In genomic region chr10:43688348-43688892, GRCh38 we compare ENCODE assay signal across 20 cellular contexts. TPM values are rescaled to one million over a fixed set of nuclear protein-coding genes. Genes with fewer than 3 reads are reported as not detected.
DNase-seq lines count a peak whose midpoint lies in the region; ATAC-seq, FAIRE-seq and TF ChIP-seq lines count a peak whose summit lies in the region.
"Had no signal": no experiment of that assay in that cellular context is flagged by ENCODE, and none has a peak within 500 bp of the region (broad histone marks: within the 10 kb centered on the region; RNA-seq: fewer than 3 reads in every experiment).

No MANE protein-coding gene starts in this region.

- no peak for DNase-seq in activated CD8-positive, alpha-beta memory T cell treated with anti-CD3 and anti-CD28 coated beads, Interleukin-2, amount 10 ng/mL, durations not matched to agents 7 days and 5 days
- no peak for DNase-seq in activated CD8-positive, alpha-beta memory T cell treated with anti-CD3 and anti-CD28 coated beads, Interleukin-2, amount 50 U/mL, for 48 hours
- DNase-seq in HT1080 (ENCODE audit: low read depth) (peak; percentile 41), H1 (ENCODE audit: low read depth in 1 of 2, low spot score in 2 of 2) (no peak), progenitor cell of endocrine pancreas (ENCODE audit: low spot score, unreplicated experiment) (no peak), psoas muscle (no peak), NCI-H2107 (lab: John Stamatoyannopoulos, UW) (no peak), NCI-H2227 treated with DMSO at 0.1 percent for 48 hours (lab: John Stamatoyannopoulos, UW) (no peak)
- DNase-seq: activated CD4-positive, CD25-positive, alpha-beta regulatory T cell treated with anti-CD3 and anti-CD28 coated beads, Interleukin-2, amount 50 U/mL, for 72 hours; activated T-cell treated with anti-CD3 and anti-CD28 coated beads, Interleukin-2, amount 50 U/mL, for 24 hours; erythroblast; GOT3; mesendoderm; NCI-H1930; NCI-H82; ovary; stimulated activated CD4-positive, alpha-beta T cell treated with anti-CD3 and anti-CD28 coated beads, Interleukin-4, amount 100 ng/mL, for 24 hours had no signal

- no peak for TF ChIP-seq POLR2A in H1 (IDR thresholded peaks at IDR 0.05; ENCODE audit: control extremely low read depth in 1 of 2, low read depth in 2 of 2, low read length in 2 of 2)

- H3K4me1 ChIP-seq in H1 (replicated peaks in 1 of 4; ENCODE audit: control insufficient read depth in 3 of 4, insufficient read depth in 4 of 4, low read length in 3 of 4) (peaks cover 0 to 3% (median 1%) of the 10 kb centered on the region in 4 experiments; a peak in 4 of 7 replicates), psoas muscle (no peaks in the 10 kb centered on the region)

- no peak overlapping the region for H3K18ac ChIP-seq in H1 (ENCODE audit: extremely low read depth, low read length)

- H2AK5ac ChIP-seq in H1 (ENCODE audit: low read depth, low read length): no peak overlapping the region

- CTCF ChIA-PET in activated CD8-positive, alpha-beta memory T cell treated with anti-CD3 and anti-CD28 coated beads, Interleukin-2, amount 10 ng/mL, durations not matched to agents 7 days and 5 days (lab: Charles Lee): interaction anchor here (0.6 to 3.6 kb wide), 6 partner anchors 16 to 1182 kb away, joined by 3 to 24 read pairs (median 3); no protein-coding TSS in a partner anchor
- CTCF ChIA-PET in H1 (lab: Charles Lee; ENCODE audit: partially characterized antibody): interaction anchor here (0.6 to 2.6 kb wide), 19 partner anchors 11 to 1175 kb away, joined by 3 to 15 read pairs (median 4); no protein-coding TSS in a partner anchor

- H3K36me3 ChIP-seq in H1 (ENCODE audit: control insufficient read depth in 2 of 4, insufficient read depth in 4 of 4, low read length in 3 of 4): no peaks in the 10 kb centered on the region
- H3K36me3 ChIP-seq in psoas muscle (ENCODE audit: insufficient read depth in 1 of 2, low read depth in 1 of 2): no peaks in the 10 kb centered on the region
- H3K36me3 ChIP-seq: ovary, upper lobe of left lung had no signal

- H3K14ac ChIP-seq in H1 (ENCODE audit: insufficient read length): no peak overlapping the region

- H3K9me3 Mint-ChIP-seq in activated CD8-positive, alpha-beta memory T cell treated with anti-CD3 and anti-CD28 coated beads, Interleukin-2, amount 10 ng/mL, durations not matched to agents 7 days and 5 days (ENCODE audit: low read depth): no peaks in the 10 kb centered on the region
- H3K9me3 Mint-ChIP-seq in progenitor cell of endocrine pancreas (ENCODE audit: low read depth): no peaks in the 10 kb centered on the region
- H3K9me3 Mint-ChIP-seq: activated T-cell treated with anti-CD3 and anti-CD28 coated beads, Interleukin-2, amount 50 U/mL, for 24 hours had no signal

- peaks cover 7% of the 10 kb centered on the region; the same call in 1 of the 2 replicates for H3K23me2 ChIP-seq in H1 (ENCODE audit: low read depth, low read length)

- no peak for TF ChIP-seq RAD21 in H1 (IDR thresholded peaks at IDR 0.05 in 1 of 2, conservative IDR thresholded peaks at IDR 0.05 in 1 of 2; ENCODE audit: low read depth in 2 of 2, low read length in 2 of 2)

- H3K27me3 Mint-ChIP-seq in activated CD8-positive, alpha-beta memory T cell treated with anti-CD3 and anti-CD28 coated beads, Interleukin-2, amount 10 ng/mL, durations not matched to agents 7 days and 5 days: peaks cover 42% of the 10 kb centered on the region
- H3K27me3 Mint-ChIP-seq in progenitor cell of endocrine pancreas: peaks cover 64% of the 10 kb centered on the region

- intact Hi-C loops in psoas muscle (cut with DNase I): loop anchor here (5.0 to 10.0 kb wide), 2 partner anchors 356 to 1174 kb away; no protein-coding TSS in a partner anchor

- no peak overlapping the region for H3K4me3 ChIP-seq in H1 (ENCODE audit: extremely low read depth in 1 of 4, insufficient read depth in 2 of 4, low read depth in 3 of 4, low read length in 4 of 4)
- H3K4me3 ChIP-seq in psoas muscle: no peak overlapping the region

- no peak overlapping the region for H3K27ac Mint-ChIP-seq in activated CD8-positive, alpha-beta memory T cell treated with anti-CD3 and anti-CD28 coated beads, Interleukin-2, amount 10 ng/mL, durations not matched to agents 7 days and 5 days
- no peak overlapping the region for H3K27ac Mint-ChIP-seq in progenitor cell of endocrine pancreas
- H3K27ac Mint-ChIP-seq: activated T-cell treated with anti-CD3 and anti-CD28 coated beads, Interleukin-2, amount 50 U/mL, for 24 hours had no signal

- no peak overlapping the region for H3K4me2 ChIP-seq in H1 (ENCODE audit: insufficient read depth in 1 of 2, low read depth in 2 of 2, low read length in 2 of 2)

- TF ChIP-seq CTCF in H1 (IDR thresholded peaks at IDR 0.05; ENCODE audit: control extremely low read depth in 1 of 3, insufficient read depth in 1 of 3, low read depth in 1 of 3, low read length in 3 of 3): no peak
- TF ChIP-seq CTCF in progenitor cell of endocrine pancreas (IDR thresholded peaks at IDR 0.05; ENCODE audit: unreplicated experiment): no peak
- no peak for TF ChIP-seq CTCF in psoas muscle (IDR thresholded peaks at IDR 0.05)

- H3K27ac ChIP-seq in H1 (ENCODE audit: low read depth, low read length) (no peak overlapping the region), psoas muscle (no peak overlapping the region)
- H3K27ac ChIP-seq: ovary had no signal

- no peaks in the 10 kb centered on the region for H3K79me1 ChIP-seq in H1 (ENCODE audit: low read depth, low read length)

- H3K9me3 ChIP-seq in H1 (ENCODE audit: insufficient read depth in 2 of 2, low read depth in 1 of 2, low read length in 1 of 2) (no peaks in the 10 kb centered on the region), psoas muscle (no peaks in the 10 kb centered on the region)
- H3K9me3 ChIP-seq: ovary, upper lobe of left lung had no signal

- no peak overlapping the region for H2BK120ac ChIP-seq in H1 (replicated peaks; ENCODE audit: low read depth, low read length)

- peak overlapping the region; percentile 17; the same call in 1 of the 2 replicates for H2BK12ac ChIP-seq in H1 (ENCODE audit: low read depth, low read length)

- no peak overlapping the region for H2BK20ac ChIP-seq in H1 (ENCODE audit: low read length)

- H2BK15ac ChIP-seq in H1 (ENCODE audit: low read length): no peak overlapping the region

- no peak for ATAC-seq in activated CD8-positive, alpha-beta memory T cell treated with anti-CD3 and anti-CD28 coated beads, Interleukin-2, amount 10 ng/mL, durations not matched to agents 7 days and 5 days
- ATAC-seq in psoas muscle: no peak

- H2AFZ ChIP-seq in H1 (ENCODE audit: low read length): no peak overlapping the region

- H3K23ac ChIP-seq in H1 (ENCODE audit: insufficient read length): no peak overlapping the region

- H3K27me3 ChIP-seq in H1 (replicated peaks in 1 of 4; ENCODE audit: control insufficient read depth in 3 of 4, extremely low read depth in 1 of 4, insufficient read depth in 3 of 4, low read length in 3 of 4) (peaks cover 0 to 39% (median 22%) of the 10 kb centered on the region in 4 experiments; a peak in 6 of 7 replicates), psoas muscle (ENCODE audit: insufficient read depth in 3 of 3, low read length in 2 of 3) (no peaks in the 10 kb centered on the region)
- H3K27me3 ChIP-seq: ovary, upper lobe of left lung had no signal

- peak overlapping the region; percentile 21 for H3K4me3 Mint-ChIP-seq in activated CD8-positive, alpha-beta memory T cell treated with anti-CD3 and anti-CD28 coated beads, Interleukin-2, amount 10 ng/mL, durations not matched to agents 7 days and 5 days
- H3K4me3 Mint-ChIP-seq in progenitor cell of endocrine pancreas (ENCODE audit: low read depth): peak overlapping the region; percentile 52
- H3K4me3 Mint-ChIP-seq: activated T-cell treated with anti-CD3 and anti-CD28 coated beads, Interleukin-2, amount 50 U/mL, for 24 hours had no signal

- H4K5ac ChIP-seq in H1 (ENCODE audit: insufficient read length, low read depth, low read length): no peak overlapping the region

- H3K36me3 Mint-ChIP-seq in activated CD8-positive, alpha-beta memory T cell treated with anti-CD3 and anti-CD28 coated beads, Interleukin-2, amount 10 ng/mL, durations not matched to agents 7 days and 5 days: no peaks in the 10 kb centered on the region
- H3K36me3 Mint-ChIP-seq in progenitor cell of endocrine pancreas (ENCODE audit: insufficient read depth): no peaks in the 10 kb centered on the region

- WGBS in H1 (ENCODE audit: extremely low coverage in 1 of 2, insufficient coverage in 1 of 2, insufficient read length in 1 of 2, insufficient replicate concordance in 2 of 2, low coverage in 1 of 2, low lambda C conversion rate in 2 of 2, missing lambda C conversion rate in 1 of 2), 2 experiments: 94% methylated on average over 16 of the region's 16 CpGs; no CpG with 5 or more reads in 1 of the 2 experiments
- 95 to 98% (median 97%) methylated on average over 16 of the region's 16 CpGs for WGBS in psoas muscle, 3 donors

- FAIRE-seq in H1 (lab: Jason Lieb, UNC): no peak
- FAIRE-seq: G401.6, GM12891 had no signal

- H3K9ac ChIP-seq in H1 (replicated peaks in 1 of 4; ENCODE audit: extremely low read depth in 1 of 4, low read depth in 3 of 4, low read length in 3 of 4): no peak overlapping the region

- H2BK5ac ChIP-seq in H1 (ENCODE audit: low read depth, low read length): no peak overlapping the region

- H3K79me2 ChIP-seq in H1 (ENCODE audit: control insufficient read depth in 1 of 2, insufficient read depth in 2 of 2, low read length in 2 of 2): no peaks in the 10 kb centered on the region

- H3K4me1 Mint-ChIP-seq in activated CD8-positive, alpha-beta memory T cell treated with anti-CD3 and anti-CD28 coated beads, Interleukin-2, amount 10 ng/mL, durations not matched to agents 7 days and 5 days: peaks cover 7% of the 10 kb centered on the region
- peaks cover 1% of the 10 kb centered on the region for H3K4me1 Mint-ChIP-seq in progenitor cell of endocrine pancreas (ENCODE audit: low read depth)

- H3K56ac ChIP-seq in H1 (replicated peaks; ENCODE audit: insufficient read length, low read depth, low read length): no peak overlapping the region

- POLR2A ChIA-PET in H1 (lab: Charles Lee; ENCODE audit: partially characterized antibody): interaction anchor here (0.7 kb wide), 2 partner anchors 13 to 176 kb away, joined by 3 to 4 read pairs; no protein-coding TSS in a partner anchor

- no peak overlapping the region for H4K91ac ChIP-seq in H1 (replicated peaks; ENCODE audit: insufficient read length, low read length)

- no peak for TF ChIP-seq EP300 in H1 (IDR thresholded peaks at IDR 0.05; ENCODE audit: borderline replicate concordance in 1 of 2, low read depth in 2 of 2, low read length in 2 of 2)

- H3K4ac ChIP-seq in H1 (replicated peaks; ENCODE audit: insufficient read length, low read depth, low read length): no peak overlapping the region

- no peak overlapping the region for H4K8ac ChIP-seq in H1 (ENCODE audit: extremely low read depth, insufficient read depth, low read length)

- H4K20me1 ChIP-seq in H1 (replicated peaks in 1 of 2; ENCODE audit: control insufficient read depth in 1 of 2, insufficient read depth in 2 of 2, low read length in 2 of 2): no peaks in the 10 kb centered on the region

RNA-seq across cellular contexts. Expression of gene ZNF32, which starts 39.7 kb away (rescaled TPM):
- total RNA-seq in activated CD8-positive, alpha-beta memory T cell treated with anti-CD3 and anti-CD28 coated beads, Interleukin-2, amount 10 ng/mL, durations not matched to agents 7 days and 5 days: 1 to 10 TPM; 6.5 to 8.2 TPM
- total RNA-seq in HT1080 (2014; rRNA removed; shearing (Covaris generic)): 31.2 and 31.8 TPM in 2 replicates
- 16.2 and 20.9 TPM in 2 replicates for polyA plus RNA-seq in HT1080 (2015; cell fraction: cytosol; rRNA removed)
- polyA plus RNA-seq in HT1080 (2015; cell fraction: nucleus; rRNA removed): 7.6 and 8.9 TPM in 2 replicates
- total RNA-seq in H1 (2021; fragmentation: NEBNext Ultra II Directional; extraction: Animal tissue kit (Norgen Biotek cat#: 25700)): 21.7 and 22.5 TPM in 2 replicates
- polyA plus RNA-seq in H1 (2011; rRNA removed) (7.3 and 17.2 TPM in 2 replicates), psoas muscle (100 to 1,000 TPM in 1 of 3 donors, 10 to 100 TPM in 2; 69.9 to 145 (median 75.9) TPM)
- polyA plus RNA-seq in H1 (2011; cell fraction: cytosol; rRNA removed): 20.1 TPM
- 10.5 TPM for polyA plus RNA-seq in H1 (2011; cell fraction: nucleus; rRNA removed)
- 22.8 to 28.3 TPM (median 24.6 TPM) in 4 replicates for polyA plus RNA-seq in H1 (2012, experiment 1 of 2)
- polyA plus RNA-seq in H1 (2012, experiment 2 of 2): 7.2 TPM
- 19.1 TPM for polyA plus RNA-seq in H1 (2013, experiment 1 of 2)
- polyA plus RNA-seq in H1 (2013, experiment 2 of 2): 21.2 TPM
- polyA minus RNA-seq in H1 (2011; rRNA and poly(A)+ RNA removed): 10.7 and 16.8 TPM in 2 replicates
- 5.1 TPM for polyA minus RNA-seq in H1 (2011; cell fraction: cytosol; rRNA and poly(A)+ RNA removed)
- polyA minus RNA-seq in H1 (2011; cell fraction: nucleus; rRNA and poly(A)+ RNA removed): 10.4 TPM
- total RNA-seq in progenitor cell of endocrine pancreas (52.0 and 57.6 TPM in 2 replicates), psoas muscle (10 to 100 TPM; 46.5 to 55.5 (median 50.5) TPM)
